In genomic region chr16:13307255-13307654, GRCh38 we compare ENCODE assay signal across 12 cellular contexts.
DNase-seq lines count a peak whose midpoint lies in the region; ATAC-seq, FAIRE-seq and TF ChIP-seq lines count a peak whose summit lies in the region.
"Had no signal": no experiment of that assay in that cellular context is flagged by ENCODE, and none has a peak within 500 bp of the region (broad histone marks: within the 10 kb centered on the region; RNA-seq: fewer than 3 reads in every experiment).

No MANE protein-coding gene starts in this region.

- H3K27me3 ChIP-seq in MG63 (peaks cover 3% of the 10 kb centered on the region; the same call in 1 of the 2 replicates), GM12878 (replicated peaks in 1 of 2; ENCODE audit: control insufficient read depth in 2 of 2, insufficient read depth in 2 of 2, low read length in 1 of 2) (no peaks in the 10 kb centered on the region)
- H3K27me3 ChIP-seq: suprapubic skin had no signal

- no peak for FAIRE-seq in GM12878 (lab: Jason Lieb, UNC)
- FAIRE-seq in GM12891 (lab: Jason Lieb, UNC): no peak

- H4K20me1 ChIP-seq in GM12878 (ENCODE audit: control insufficient read depth, insufficient read depth): no peaks in the 10 kb centered on the region

- intact Hi-C loops in GM12878 (cut with micrococcal nuclease; ENCODE audit: unreplicated experiment): no loop called here

- H3K9ac ChIP-seq in GM12878 (ENCODE audit: control insufficient read depth, insufficient read depth, low read length): no peak overlapping the region

- no peak for TF ChIP-seq EP300 in GM12878 (IDR thresholded peaks at IDR 0.05; ENCODE audit: borderline replicate concordance in 1 of 2, control insufficient read depth in 1 of 2, low read depth in 2 of 2, low read length in 2 of 2)

- H3K36me3 ChIP-seq in MG63 (no peaks in the 10 kb centered on the region), GM12878 (ENCODE audit: control insufficient read depth in 2 of 2, insufficient read depth in 2 of 2, low read length in 1 of 2) (no peaks in the 10 kb centered on the region), mesodermal cell (ENCODE audit: control insufficient read depth, insufficient read depth, low read length) (no peaks in the 10 kb centered on the region)
- H3K36me3 ChIP-seq: suprapubic skin had no signal

- WGBS in GM12878 (ENCODE audit: insufficient coverage, insufficient replicate concordance, low lambda C conversion rate, missing lambda C conversion rate): 28% methylated on average over 4 of the region's 4 CpGs
- 33% methylated on average over 2 of the region's 4 CpGs; no CpG with 5 or more reads in 1 of the 2 experiments for WGBS in mesodermal cell (ENCODE audit: insufficient coverage in 2 of 2), 2 experiments

- peaks cover 5% of the 10 kb centered on the region for H3K4me1 ChIP-seq in GM12878 (ENCODE audit: control insufficient read depth, insufficient read depth, low read length)
- H3K4me1 ChIP-seq in mesodermal cell (ENCODE audit: control insufficient read depth, insufficient read depth, low read length, poor library complexity, severe bottlenecking): peaks cover 33% of the 10 kb centered on the region
- H3K4me1 ChIP-seq: suprapubic skin had no signal

- H2AFZ ChIP-seq in GM12878 (ENCODE audit: control insufficient read depth, low read depth, low read length): no peak overlapping the region

- TF ChIP-seq POLR2A in GM12878 (IDR thresholded peaks at IDR 0.05; ENCODE audit: low read depth, low read length) (no peak), GM12891 (IDR thresholded peaks at IDR 0.05; ENCODE audit: low read depth, low read length) (no peak)

- no peaks in the 10 kb centered on the region for H3K79me2 ChIP-seq in GM12878 (ENCODE audit: control insufficient read depth, insufficient read depth, low read length)

- SMC1A ChIA-PET in GM12878 (lab: Charles Lee; ENCODE audit: uncharacterized antibody, unreplicated experiment): no interaction called here

- no peak for ATAC-seq in GM12878
- no peak for ATAC-seq in GM21447 (IDR thresholded peaks at IDR 0.05; ENCODE audit: unreplicated experiment)
- ATAC-seq in HG03565 (IDR thresholded peaks at IDR 0.05; ENCODE audit: unreplicated experiment): no peak

- CTCF ChIA-PET in GM12878 (lab: Yijun Ruan, JAX): no interaction called here

- H3K9me3 ChIP-seq in MG63 (no peaks in the 10 kb centered on the region), GM12878 (replicated peaks; ENCODE audit: control insufficient read depth, insufficient read depth, low read length) (no peaks in the 10 kb centered on the region; the same call in 2 of the 3 replicates), mesodermal cell (ENCODE audit: control insufficient read depth, low read length) (no peaks in the 10 kb centered on the region)
- H3K9me3 ChIP-seq: suprapubic skin had no signal

- peak; percentile 64 for DNase-seq in EH (ENCODE audit: low read depth)
- DNase-seq in MG63: peak; percentile 4
- no peak for DNase-seq in GM12878 (ENCODE audit: low read depth, low spot score)
- no peak for DNase-seq in GM12891 (ENCODE audit: insufficient read length, low spot score)
- no peak for DNase-seq in NCI-H82 treated with DMSO at 0.1 percent for 48 hours (lab: John Stamatoyannopoulos, UW; ENCODE audit: unreplicated experiment)
- DNase-seq: activated naive CD8-positive, alpha-beta T cell treated with anti-CD3 and anti-CD28 coated beads, Interleukin-2, amount 10 ng/mL, durations not matched to agents 7 days and 5 days; NCI-H446; SHP77 had no signal

- H3K4me2 ChIP-seq in GM12878 (ENCODE audit: control insufficient read depth, insufficient read depth): no peak overlapping the region

- H3K27ac ChIP-seq in GM12878 (ENCODE audit: control insufficient read depth, insufficient read depth) (no peak overlapping the region), mesodermal cell (ENCODE audit: low read depth, low read length, severe bottlenecking) (peak overlapping the region; percentile 76)
- H3K27ac ChIP-seq: suprapubic skin had no signal

- TF ChIP-seq CTCF in GM12878 (IDR thresholded peaks at IDR 0.05 in 2 of 3, conservative IDR thresholded peaks at IDR 0.05 in 1 of 3; ENCODE audit: control insufficient read depth in 2 of 3, extremely low read depth in 1 of 3, insufficient read depth in 1 of 3, low read depth in 3 of 3, low read length in 3 of 3): no peak

- H3K4me3 ChIP-seq in MG63: no peak overlapping the region
- no peak overlapping the region for H3K4me3 ChIP-seq in GM12878
- no peak overlapping the region for H3K4me3 ChIP-seq in mesodermal cell (ENCODE audit: extremely low read depth, insufficient read depth, low read length, poor library complexity, severe bottlenecking)
- H3K4me3 ChIP-seq: suprapubic skin had no signal

- RAD21 ChIA-PET in GM12878 (lab: Charles Lee; ENCODE audit: unreplicated experiment): interaction anchor here (0.8 kb wide), 1 partner anchor 21 kb away, joined by 3 read pairs; no protein-coding TSS in a partner anchor

- no peak for TF ChIP-seq RAD21 in GM12878 (IDR thresholded peaks at IDR 0.05; ENCODE audit: insufficient read depth, low read depth, low read length)

- BruUV-seq in GM12878 (replicated peaks; lab: Mats Ljungman, UMichigan): no TSS peak

- POLR2A ChIA-PET in GM12878 (lab: Charles Lee): no interaction called here

- in situ Hi-C loops in GM12878 (cut with MboI): no loop called here

TF ChIP-seq in GM12878, 131 proteins besides CTCF, POLR2A, EP300 and RAD21:
- TF ChIP-seq IKZF2 (IDR thresholded peaks at IDR 0.05) (peak in 1 of 2 experiments; percentile 65; a peak in 2 of 4 replicates), IKZF1 (conservative IDR thresholded peaks at IDR 0.05) (peak; percentile 44; the same call in 1 of the 2 replicates), MTA2 (IDR thresholded peaks at IDR 0.05; ENCODE audit: low read depth) (peak; percentile 17; the same call in 1 of the 2 replicates), RUNX3 (IDR thresholded peaks at IDR 0.05; ENCODE audit: low read length) (peak; percentile 35; the same call in 1 of the 2 replicates), KLF5 (IDR thresholded peaks at IDR 0.05; ENCODE audit: partially characterized antibody) (no peak), EED (IDR thresholded peaks at IDR 0.05; ENCODE audit: low read depth) (0 out of 2 replicates have a peak, but pooled peaks have one; percentile 38)

TF ChIP-seq in GM12891, 5 proteins besides CTCF, POLR2A, EP300 and RAD21:
- no peak for TF ChIP-seq POU2F2 (IDR thresholded peaks at IDR 0.05; ENCODE audit: low read depth, low read length)

Comparison
In these comparisons a context has a peak if more than half of its experiments do, and no peak if none do; other contexts are left out.
1. DNase-seq: peak in EH (single experiment) and MG63 (single experiment); none in GM12878 (single experiment), GM12891 (single experiment) and NCI-H82 treated with DMSO at 0.1 percent for 48 hours (single experiment).